Comparison of ENCODE assay signal across 25 cellular contexts in genomic region chr1:201142011-201142853, GRCh38. TPM values are rescaled to one million over a fixed set of nuclear protein-coding genes. Genes with fewer than 3 reads are reported as not detected.
DNase-seq lines count a peak whose midpoint lies in the region; ATAC-seq and TF ChIP-seq lines count a peak whose summit lies in the region.
"Had no signal": no experiment of that assay in that cellular context is flagged by ENCODE, and none has a peak within 500 bp of the region (broad histone marks: within the 10 kb centered on the region; RNA-seq: fewer than 3 reads in every experiment).

No MANE protein-coding gene starts in this region.

- no peak overlapping the region for H3K14ac ChIP-seq in neuronal stem cell (ENCODE audit: low read length)

- no peak overlapping the region for H2AK5ac ChIP-seq in neuronal stem cell (ENCODE audit: low read depth, low read length)

- no peak overlapping the region for H2BK5ac ChIP-seq in neuronal stem cell (ENCODE audit: low read length)

- no peak for TF ChIP-seq CTCF in colonic mucosa (IDR thresholded peaks at IDR 0.05)

- no peak overlapping the region for H3K4ac ChIP-seq in neuronal stem cell (ENCODE audit: low read length)

- H2BK120ac ChIP-seq in neuronal stem cell (ENCODE audit: low read depth, low read length): no peak overlapping the region

- ATAC-seq in left cardiac atrium (peak; percentile 35 to 64), GM19324 (IDR thresholded peaks at IDR 0.05; ENCODE audit: low FRiP score, unreplicated experiment) (no peak), HG02884 (IDR thresholded peaks at IDR 0.05; ENCODE audit: unreplicated experiment) (no peak), GM21528 (IDR thresholded peaks at IDR 0.05; ENCODE audit: low FRiP score, unreplicated experiment) (no peak)
- ATAC-seq: GM12878 had no signal

- H4K91ac ChIP-seq in neuronal stem cell (ENCODE audit: low read depth, low read length, poor library complexity): no peak overlapping the region

- H3K9me3 ChIP-seq in colonic mucosa (no peaks in the 10 kb centered on the region), neuronal stem cell (replicated peaks in 1 of 2; ENCODE audit: control insufficient read depth in 2 of 2, insufficient read depth in 1 of 2, low read depth in 1 of 2, low read length in 2 of 2) (no peaks in the 10 kb centered on the region)
- H3K9me3 ChIP-seq: Peyer's patch had no signal

- no peak overlapping the region for H2AFZ ChIP-seq in neuronal stem cell (ENCODE audit: low read length)

- H3K9ac ChIP-seq in colonic mucosa (ENCODE audit: low read depth in 2 of 2, low read length in 2 of 2): no peak overlapping the region
- H3K9ac ChIP-seq in neuronal stem cell (ENCODE audit: low read depth, low read length, poor library complexity): no peak overlapping the region

- H3K4me3 ChIP-seq in colonic mucosa (no peak overlapping the region), neuronal stem cell (ENCODE audit: low read length in 2 of 2) (no peak overlapping the region)
- H3K4me3 ChIP-seq: dorsolateral prefrontal cortex, GM12878, Peyer's patch had no signal

- H3K36me3 ChIP-seq in colonic mucosa (no peaks in the 10 kb centered on the region), neuronal stem cell (replicated peaks in 1 of 2; ENCODE audit: control insufficient read depth in 2 of 2, insufficient read depth in 2 of 2, low read length in 2 of 2) (peaks cover 69 to 100% of the 10 kb centered on the region in 2 donors)

- no peaks in the 10 kb centered on the region for H3K27me3 ChIP-seq in colonic mucosa
- no peaks in the 10 kb centered on the region for H3K27me3 ChIP-seq in neuronal stem cell (ENCODE audit: control insufficient read depth in 3 of 3, insufficient read depth in 3 of 3, low read depth in 1 of 3, low read length in 3 of 3)
- H3K27me3 ChIP-seq: dorsolateral prefrontal cortex, Peyer's patch had no signal

- DNase-seq in Ammon's horn (ENCODE audit: low spot score) (peak; percentile 52), colonic mucosa (peak; percentile 27), left cardiac atrium (peak; percentile 56), neuronal stem cell (ENCODE audit: low spot score) (no peak), inferior parietal cortex (ENCODE audit: extremely low spot score) (no peak)
- DNase-seq: activated CD8-positive, alpha-beta memory T cell treated with anti-CD3 and anti-CD28 coated beads, Interleukin-2, amount 50 U/mL, for 4 hours; activated gamma-delta T cell treated with Interleukin-2 at 50 U/mL for 16 hours; CD4-positive, alpha-beta memory T cell; IMR-90; NCI-H146; Peyer's patch; retina; stimulated activated CD8-positive, alpha-beta memory T cell treated with anti-CD3 and anti-CD28 coated beads, Interleukin-4, amount 100 ng/mL, for 48 hours; T-helper 2 cell; WERI-Rb-1 had no signal

- no peak overlapping the region for H3K18ac ChIP-seq in neuronal stem cell (ENCODE audit: low read length)

- H2BK12ac ChIP-seq in neuronal stem cell (ENCODE audit: low read length): no peak overlapping the region

- no peaks in the 10 kb centered on the region for H3K79me1 ChIP-seq in neuronal stem cell (ENCODE audit: low read depth, low read length)

- H3K4me2 ChIP-seq in neuronal stem cell (ENCODE audit: insufficient read depth, low read length, poor library complexity, severe bottlenecking): no peak overlapping the region

- intact Hi-C loops in colonic mucosa (cut with DNase I): no loop called here
- intact Hi-C loops in left cardiac atrium (cut with DNase I): no loop called here

- H3K27ac ChIP-seq in colonic mucosa (no peak overlapping the region), neuronal stem cell (replicated peaks; ENCODE audit: low read length) (no peak overlapping the region)
- H3K27ac ChIP-seq: epithelial cell of prostate, Peyer's patch had no signal

- H3K4me1 ChIP-seq in colonic mucosa (no peaks in the 10 kb centered on the region), neuronal stem cell (ENCODE audit: control insufficient read depth in 2 of 2, insufficient read depth in 1 of 2, low read depth in 1 of 2, low read length in 2 of 2) (no peaks in the 10 kb centered on the region)
- H3K4me1 ChIP-seq: Peyer's patch had no signal

- no CpG with 5 or more reads among the region's 17 CpGs for WGBS in neuronal stem cell (ENCODE audit: extremely low coverage in 2 of 2, insufficient read length in 2 of 2, insufficient replicate concordance in 1 of 2), 2 donors

- H2BK15ac ChIP-seq in neuronal stem cell (ENCODE audit: low read length): no peak overlapping the region

- no peak overlapping the region for H4K8ac ChIP-seq in neuronal stem cell (ENCODE audit: low read depth, low read length)

- peak overlapping the region; percentile 51 for H3K23ac ChIP-seq in neuronal stem cell (ENCODE audit: low read depth, low read length, poor library complexity)

RNA-seq across cellular contexts. Expression of gene TMEM9, which starts 12.0 kb away (rescaled TPM):
- total RNA-seq in colonic mucosa (10 to 100 TPM; 35.4 to 38.2 TPM), left cardiac atrium (10 to 100 TPM; 34.9 to 35.7 TPM)
- 72.8 TPM for polyA plus RNA-seq in neuronal stem cell (2013, experiment 1 of 2)
- polyA plus RNA-seq in neuronal stem cell (2013, experiment 2 of 2): 72.0 TPM

RNA-seq across cellular contexts. Expression of gene ASCL5, which starts 15.2 kb away (rescaled TPM):
- not detected for total RNA-seq in colonic mucosa
- total RNA-seq in left cardiac atrium: not detected
- polyA plus RNA-seq in neuronal stem cell (2013, experiment 1 of 2): 0.04 TPM
- polyA plus RNA-seq in neuronal stem cell (2013, experiment 2 of 2): 0.03 TPM
- total RNA-seq: GM12878, IMR-90, liver, M059J, Peyer's patch, subcutaneous adipose tissue had no signal
- polyA plus RNA-seq: CD4-positive, alpha-beta memory T cell; IMR-90; liver had no signal

RNA-seq across cellular contexts. Expression of gene CACNA1S, which starts 30.0 kb away (rescaled TPM):
- not detected for total RNA-seq in colonic mucosa
- total RNA-seq in left cardiac atrium: not detected
- 0.17 TPM for polyA plus RNA-seq in neuronal stem cell (2013, experiment 1 of 2)
- 0.21 TPM for polyA plus RNA-seq in neuronal stem cell (2013, experiment 2 of 2)
- total RNA-seq: CD4-positive, alpha-beta memory T cell; H1; IMR-90; M059J; Peyer's patch; subcutaneous adipose tissue had no signal
- polyA plus RNA-seq: CD4-positive, alpha-beta memory T cell; IMR-90; liver had no signal

RNA-seq across cellular contexts. Expression of gene IGFN1, which starts 48.4 kb away (rescaled TPM):
- total RNA-seq in colonic mucosa (under 1 TPM; 0.12 to 0.16 TPM), left cardiac atrium (under 1 TPM in 1 of 2 donors, not detected in 1; 0.05 TPM)
- polyA plus RNA-seq in neuronal stem cell (2013, experiment 1 of 2): 0.15 TPM
- 0.12 TPM for polyA plus RNA-seq in neuronal stem cell (2013, experiment 2 of 2)
- total RNA-seq: CD4-positive, alpha-beta memory T cell; GM12878; H1; IMR-90; M059J; Peyer's patch; subcutaneous adipose tissue had no signal
- polyA plus RNA-seq: CD4-positive, alpha-beta memory T cell; GM12878; H1 had no signal

Comparison
In these comparisons a context has a peak if more than half of its experiments do, and no peak if none do; other contexts are left out.
1. DNase-seq: peak in Ammon's horn (single experiment), colonic mucosa (single experiment) and left cardiac atrium (single experiment); none in neuronal stem cell (single experiment) and inferior parietal cortex (single experiment).
2. ATAC-seq: peak in left cardiac atrium (2 of 2); none in GM19324 (single experiment), HG02884 (single experiment) and GM21528 (single experiment).